8 cellular contexts compared by ENCODE assay signal in genomic region chr17:4903051-4903818, GRCh38. TPM values are rescaled to one million over a fixed set of nuclear protein-coding genes. Genes with fewer than 3 reads are reported as not detected.
DNase-seq lines count a peak whose midpoint lies in the region; ATAC-seq and TF ChIP-seq lines count a peak whose summit lies in the region.

Gene CHRNE, minus strand, starts transcription at chr17:4903098. Its CDS starts 35 bp downstream, at chr17:4903063.

- no peak for ATAC-seq in GM18873 (IDR thresholded peaks at IDR 0.05; ENCODE audit: low FRiP score, unreplicated experiment)

- H3K4me3 Mint-ChIP-seq in activated CD4-positive, alpha-beta T cell treated with anti-CD3 and anti-CD28 coated beads, Interleukin-2, amount 10 ng/mL, durations not matched to agents 7 days and 5 days, result peak within 1 kb of the TSS; percentile 25

- H3K9me3 ChIP-seq in colonic mucosa, result no peaks in the 10 kb centered on the region

- H3K27ac Mint-ChIP-seq in activated CD4-positive, alpha-beta T cell treated with anti-CD3 and anti-CD28 coated beads, Interleukin-2, amount 10 ng/mL, durations not matched to agents 7 days and 5 days, result peak within 1 kb of the TSS; percentile 72

- CTCF ChIA-PET in activated CD4-positive, alpha-beta T cell treated with anti-CD3 and anti-CD28 coated beads, Interleukin-2, amount 10 ng/mL, durations not matched to agents 7 days and 5 days (lab: Charles Lee), result interaction anchor here (0.6 to 2.7 kb wide), 12 partner anchors 8 to 456 kb away, joined by 3 to 8 read pairs (median 3); partner anchors contain the start of genes KIF1C, PSMB6, RNF167 and SLC25A11

- no peak within 1 kb of the TSS for H3K4me3 ChIP-seq in colonic mucosa
- no peak within 1 kb of the TSS for H3K4me3 ChIP-seq in lower leg skin (ENCODE audit: low read depth, poor library complexity, severe bottlenecking)

- H3K9me3 Mint-ChIP-seq in activated CD4-positive, alpha-beta T cell treated with anti-CD3 and anti-CD28 coated beads, Interleukin-2, amount 10 ng/mL, durations not matched to agents 7 days and 5 days, result no peaks in the 10 kb centered on the region

- no peak for TF ChIP-seq POLR2A in lower leg skin (IDR thresholded peaks at IDR 0.05)

- TF ChIP-seq CTCF in colonic mucosa (IDR thresholded peaks at IDR 0.05) (peak; percentile 67), lower leg skin (IDR thresholded peaks at IDR 0.05) (peak in 1 of 3 donors; percentile 62)

- H3K27ac ChIP-seq in colonic mucosa, result no peak within 1 kb of the TSS

- peaks cover 41% of the 10 kb centered on the region for H3K4me1 Mint-ChIP-seq in activated CD4-positive, alpha-beta T cell treated with anti-CD3 and anti-CD28 coated beads, Interleukin-2, amount 10 ng/mL, durations not matched to agents 7 days and 5 days

- H3K36me3 ChIP-seq in colonic mucosa, result no peaks in the 10 kb centered on the region

- intact Hi-C loops in colonic mucosa (cut with DNase I), result loop anchor here (5.0 kb wide), 1 partner anchor 69 kb away; no protein-coding TSS in a partner anchor
- intact Hi-C loops in lower leg skin (cut with DNase I; ENCODE audit: low total_unique reads), result no loop called here

- peak within 1 kb of the TSS in 1 of 2 donors; percentile 40 for H3K9ac ChIP-seq in colonic mucosa (ENCODE audit: low read depth in 2 of 2, low read length in 2 of 2)

- WGBS in lower leg skin, 2 donors, result 12 to 16% methylated on average over 10 of the region's 10 CpGs

- H3K36me3 Mint-ChIP-seq in activated CD4-positive, alpha-beta T cell treated with anti-CD3 and anti-CD28 coated beads, Interleukin-2, amount 10 ng/mL, durations not matched to agents 7 days and 5 days (ENCODE audit: low read depth), result no peaks in the 10 kb centered on the region

- H3K4me1 ChIP-seq in colonic mucosa, result peaks cover 14% of the 10 kb centered on the region

- peaks cover 3% of the 10 kb centered on the region for H3K27me3 ChIP-seq in colonic mucosa

- DNase-seq in AG20443 (ENCODE audit: low spot score), result peak; percentile 53
- peak; percentile 51 for DNase-seq in H4 (ENCODE audit: low spot score)
- DNase-seq in NCI-H510A treated with DMSO at 0.1 percent for 48 hours (lab: John Stamatoyannopoulos, UW), result peak; percentile 90
- DNase-seq in activated CD4-positive, alpha-beta T cell treated with anti-CD3 and anti-CD28 coated beads, Interleukin-2, amount 10 ng/mL, durations not matched to agents 7 days and 5 days, result peak; percentile 88
- peak; percentile 92 for DNase-seq in colonic mucosa
- DNase-seq in lower leg skin (ENCODE audit: low spot score in 2 of 2), result peak; percentile 85 to 94
- DNase-seq in stimulated activated CD4-positive, alpha-beta T cell treated with anti-CD3 and anti-CD28 coated beads, TNF-alpha, amount 100 ng/mL, for 24 hours (ENCODE audit: low read depth in 3 of 3), result peak; percentile 42 to 68 (median 67)

- POLR2A ChIA-PET in activated CD4-positive, alpha-beta T cell treated with anti-CD3 and anti-CD28 coated beads, Interleukin-2, amount 10 ng/mL, durations not matched to agents 7 days and 5 days (lab: Charles Lee), result no interaction called here

- H3K27me3 Mint-ChIP-seq in activated CD4-positive, alpha-beta T cell treated with anti-CD3 and anti-CD28 coated beads, Interleukin-2, amount 10 ng/mL, durations not matched to agents 7 days and 5 days, result peaks cover 20% of the 10 kb centered on the region

RNA-seq across cellular contexts. Expression of gene CHRNE, which starts in this region (rescaled TPM):
- 0.04 and 0.14 TPM in 2 replicates for total RNA-seq in H4 (2014; rRNA removed; shearing (Covaris generic))
- total RNA-seq in activated CD4-positive, alpha-beta T cell treated with anti-CD3 and anti-CD28 coated beads, Interleukin-2, amount 10 ng/mL, durations not matched to agents 7 days and 5 days, result under 1 TPM; 0.25 to 0.42 TPM
- total RNA-seq in colonic mucosa (1 to 10 TPM in 1 of 2 donors, not detected in 1; 1.1 TPM), lower leg skin (1 to 10 TPM in 3 of 4 donors, under 1 TPM in 1; 0.53 to 5.2 (median 3.6) TPM)

Comparison
In these comparisons a context has a peak if more than half of its experiments do, and no peak if none do; other contexts are left out.
1. Peak in DNase-seq in H4; RNA of the gene not detected or under 1 TPM.
2. Peak in DNase-seq in activated CD4-positive, alpha-beta T cell treated with anti-CD3 and anti-CD28 coated beads, Interleukin-2, amount 10 ng/mL, durations not matched to agents 7 days and 5 days; RNA of the gene not detected or under 1 TPM.